ENCODE assay signal across 1 cellular context in genomic region chr17:39401412-39402278, GRCh38.
TF ChIP-seq lines count a peak whose summit lies in the region.

Gene FBXL20, minus strand, starts transcription at chr17:39401626. Its CDS starts 224 bp downstream, at chr17:39401402.

TF ChIP-seq in A549, 52 proteins besides CTCF, POLR2A, EP300 and RAD21 (continued from another document):
- TF ChIP-seq ATOH8 (CRISPR knock-in tag; IDR thresholded peaks at IDR 0.05; ENCODE audit: low read depth) = no peak
- TF ChIP-seq JUN (IDR thresholded peaks at IDR 0.05) = peak; percentile 45 to 67; a peak in 4 of 5 replicates
- TF ChIP-seq HEYL (CRISPR knock-in tag; IDR thresholded peaks at IDR 0.05) = no peak
- TF ChIP-seq KDM1A (IDR thresholded peaks at IDR 0.05; ENCODE audit: low read depth) = no peak
- no peak for TF ChIP-seq CEBPB (IDR thresholded peaks at IDR 0.05)
- no peak for TF ChIP-seq MYC (IDR thresholded peaks at IDR 0.05; ENCODE audit: borderline replicate concordance, low read length)
- TF ChIP-seq ZC3H11A (IDR thresholded peaks at IDR 0.05) = no peak
- 0 out of 2 replicates have a peak, but pooled peaks have one; percentile 19 for TF ChIP-seq RFX5 (IDR thresholded peaks at IDR 0.05)
- no peak for TF ChIP-seq NFE2L2 (conservative IDR thresholded peaks at IDR 0.05; ENCODE audit: low read length)
- TF ChIP-seq ZFP36 (IDR thresholded peaks at IDR 0.05; ENCODE audit: borderline replicate concordance, partially characterized antibody) = no peak
- no peak for TF ChIP-seq FOXS1 (CRISPR knock-in tag; IDR thresholded peaks at IDR 0.05)
- TF ChIP-seq JUNB (IDR thresholded peaks at IDR 0.05) = no peak
- no peak for TF ChIP-seq RCOR1 (IDR thresholded peaks at IDR 0.05; ENCODE audit: low read depth, low read length)
- TF ChIP-seq MAZ (IDR thresholded peaks at IDR 0.05; ENCODE audit: borderline replicate concordance, low read depth, low read length) = no peak
- no peak for TF ChIP-seq HOXB5 (CRISPR knock-in tag; IDR thresholded peaks at IDR 0.05)
- TF ChIP-seq HDAC2 (IDR thresholded peaks at IDR 0.05) = no peak
- TF ChIP-seq CHD2 (IDR thresholded peaks at IDR 0.05; ENCODE audit: low read length, partially characterized antibody) = peak; percentile 77
- peak; percentile 77 for TF ChIP-seq KDM5A (IDR thresholded peaks at IDR 0.05)
- no peak for TF ChIP-seq EHF (CRISPR knock-in tag; IDR thresholded peaks at IDR 0.05)
- TF ChIP-seq FOSB (CRISPR knock-in tag; IDR thresholded peaks at IDR 0.05) = no peak
- TF ChIP-seq USF2 (IDR thresholded peaks at IDR 0.05) = 0 out of 2 replicates have a peak, but pooled peaks have one; percentile 11
- TF ChIP-seq PBX3 (IDR thresholded peaks at IDR 0.05) = 0 out of 2 replicates have a peak, but pooled peaks have one; percentile 26
- no peak for TF ChIP-seq POLR2AphosphoS2 (conservative IDR thresholded peaks at IDR 0.05; ENCODE audit: low read length)
- no peak for TF ChIP-seq ZSCAN20 (CRISPR knock-in tag; IDR thresholded peaks at IDR 0.05)
